In the genomic region with DNA sequence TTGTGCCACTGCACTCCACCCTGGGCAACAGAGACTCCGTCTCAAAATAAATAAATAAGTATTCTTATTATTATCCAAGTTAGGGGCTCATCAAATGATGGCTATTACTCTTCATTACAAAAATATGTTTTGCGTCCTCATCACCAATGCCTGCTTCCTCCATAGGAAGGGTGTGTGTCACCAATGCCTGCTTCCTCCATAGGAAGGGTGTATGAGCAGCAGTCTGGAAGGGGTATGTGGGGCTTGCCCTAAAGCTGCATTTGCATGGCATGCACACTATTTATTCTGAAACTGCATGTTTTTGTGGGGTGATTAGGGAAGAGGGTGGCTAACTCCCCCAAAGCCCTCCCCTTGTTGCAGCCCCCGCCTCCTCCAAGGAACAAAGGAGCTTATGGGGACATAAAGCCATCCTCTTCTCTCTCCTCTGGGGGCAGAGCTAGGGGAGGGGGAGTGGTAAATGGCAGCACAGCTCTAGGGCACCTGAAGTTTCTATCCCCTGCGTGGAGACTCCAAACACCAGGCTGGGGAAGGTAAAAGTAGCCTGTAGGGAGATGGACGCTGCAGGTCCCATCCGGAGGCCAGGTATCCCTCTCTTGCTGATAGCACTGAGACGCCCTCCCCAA, we compare ENCODE assay signal across 8 cellular contexts. TPM values are rescaled to one million over a fixed set of nuclear protein-coding genes. Genes with fewer than 3 reads are reported as not detected.
DNase-seq lines count a peak whose midpoint lies in the region; ATAC-seq and TF ChIP-seq lines count a peak whose summit lies in the region.

No MANE protein-coding gene starts in this region.

- DNase-seq in H7: peak; percentile 65
- DNase-seq in skeletal muscle cell (ENCODE audit: low read depth): no peak
- DNase-seq in NOMO-1 treated with dmso at 0.1 percent for 144 hours (lab: John Stamatoyannopoulos, UW; ENCODE audit: unreplicated experiment): no peak
- no peak for DNase-seq in activated effector memory CD4-positive, alpha-beta T cell treated with anti-CD3 and anti-CD28 coated beads, Interleukin-2, amount 50 U/mL, for 16 hours

- H3K27ac ChIP-seq in 22Rv1 (peak overlapping the region; percentile 83), VCaP (peak overlapping the region; percentile 98), gastroesophageal sphincter (peak overlapping the region in 2 of 4 donors; percentile 87 to 91)

- H3K4me3 ChIP-seq in H7 (ENCODE audit: insufficient read depth, low read depth, low read length) (peak overlapping the region; percentile 96), gastroesophageal sphincter (peak overlapping the region; percentile 89 to 100), skeletal muscle cell (ENCODE audit: low read depth, low read length) (peak overlapping the region; percentile 95)

- H3K4me1 ChIP-seq in gastroesophageal sphincter: peaks cover 0 to 42% (median 16%) of the 10 kb centered on the region in 3 donors

- no peak for ATAC-seq in gastroesophageal sphincter
- ATAC-seq in HG02610 (IDR thresholded peaks at IDR 0.05; ENCODE audit: unreplicated experiment): no peak

- TF ChIP-seq EP300 in gastroesophageal sphincter (IDR thresholded peaks at IDR 0.05): no peak

- no peak for TF ChIP-seq CTCF in 22Rv1 (IDR thresholded peaks at IDR 0.05)
- TF ChIP-seq CTCF in VCaP (conservative IDR thresholded peaks at IDR 0.05): 0 out of 2 replicates have a peak, but pooled peaks have one; percentile 21
- TF ChIP-seq CTCF in gastroesophageal sphincter (IDR thresholded peaks at IDR 0.05): no peak

- no peaks in the 10 kb centered on the region for H3K27me3 ChIP-seq in H7 (ENCODE audit: control insufficient read depth, insufficient read depth, low read length)
- H3K27me3 ChIP-seq in gastroesophageal sphincter: no peaks in the 10 kb centered on the region

- H3K36me3 ChIP-seq in H7 (replicated peaks; ENCODE audit: control insufficient read depth, insufficient read depth, low read length) (peaks cover 4% of the 10 kb centered on the region), gastroesophageal sphincter (peaks cover 0 to 26% of the 10 kb centered on the region in 2 donors)

- WGBS in gastroesophageal sphincter (ENCODE audit: low coverage in 1 of 2), 2 donors: 50 to 56% methylated on average over 2 to 5 of the region's 7 CpGs

- no peaks in the 10 kb centered on the region for H3K9me3 ChIP-seq in gastroesophageal sphincter

- no peak for TF ChIP-seq POLR2A in gastroesophageal sphincter (IDR thresholded peaks at IDR 0.05)

RNA-seq across cellular contexts. Expression of gene CAMKK2, which starts 1.3 kb away (rescaled TPM):
- total RNA-seq in H7 (2014; rRNA removed; shearing (Covaris generic)): 11.0 and 11.6 TPM in 2 replicates
- 10 to 100 TPM; 26.0 to 40.3 (median 30.3) TPM for total RNA-seq in gastroesophageal sphincter

RNA-seq across cellular contexts. Expression of gene ANAPC5, which starts 57.0 kb away (rescaled TPM):
- total RNA-seq in H7 (2014; rRNA removed; shearing (Covaris generic)): 161 and 167 TPM in 2 replicates
- 10 to 100 TPM; 69.2 to 93.5 (median 75.7) TPM for total RNA-seq in gastroesophageal sphincter
